34 cellular contexts compared by ENCODE assay signal in the genomic region with DNA sequence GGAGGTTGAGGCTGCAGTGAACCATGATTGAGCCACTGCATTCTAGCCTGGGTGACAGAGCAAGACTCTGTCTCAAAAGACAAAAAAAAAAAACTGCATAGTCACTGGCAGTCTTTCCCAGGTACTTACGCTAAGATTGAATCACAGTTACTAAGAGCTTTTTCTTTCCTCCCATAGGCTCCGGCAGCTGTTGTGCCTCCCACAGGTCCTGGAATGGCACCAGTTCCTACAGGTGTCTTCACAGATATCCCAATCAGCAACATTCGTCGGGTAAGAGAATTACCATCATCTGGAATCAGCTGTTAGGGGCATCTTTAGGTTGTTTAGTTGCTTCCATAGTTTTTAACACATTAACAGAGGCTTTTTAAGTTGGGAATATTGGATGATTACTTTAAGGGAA.
"Had no signal": no experiment of that assay in that cellular context is flagged by ENCODE, and none has a peak within 500 bp of the region (broad histone marks: within the 10 kb centered on the region; RNA-seq: fewer than 3 reads in every experiment).

No MANE protein-coding gene starts in this region.

- H3K4me3 ChIP-seq: adrenal gland, cardiac muscle cell had no signal

- H3K27ac ChIP-seq: adrenal gland, cardiac muscle cell, VCaP had no signal

- ATAC-seq: activated CD8-positive, alpha-beta T cell treated with anti-CD3 and anti-CD28 coated beads for 36 hours; activated naive CD4-positive, alpha-beta T cell treated with anti-CD3 and anti-CD28 coated beads, Interleukin-2, amount 50 U/mL, for 72 hours; activated T-cell treated with anti-CD3 and anti-CD28 coated beads, Interleukin-2, amount 50 U/mL, for 4 hours; activated T-cell treated with anti-CD3 and anti-CD28 coated beads, Interleukin-2, amount 50 U/mL, for 72 hours; activated T-helper 17 cell treated with anti-CD3 and anti-CD28 coated beads, Interleukin-2, amount 50 U/mL, for 72 hours had no signal

- DNase-seq: activated B cell treated with CpG ODN at 0.5 μM for 24 hours; activated CD4-positive, alpha-beta memory T cell treated with anti-CD3 and anti-CD28 coated beads for 36 hours; activated CD4-positive, alpha-beta T cell treated with anti-CD3 and anti-CD28 coated beads for 4 hours; activated CD4-positive, alpha-beta T cell treated with anti-CD3 and anti-CD28 coated beads, Interleukin-2, amount 10 ng/mL, durations not matched to agents 24 days and 14 days; activated CD4-positive, alpha-beta T cell treated with anti-CD3 and anti-CD28 coated beads, Interleukin-2, amount 50 U/mL, for 1 hour; activated CD4-positive, alpha-beta T cell treated with anti-CD3 and anti-CD28 coated beads, Interleukin-2, amount 50 U/mL, for 4 hours; activated CD4-positive, CD25-positive, alpha-beta regulatory T cell treated with anti-CD3 and anti-CD28 coated beads, Interleukin-2, amount 50 U/mL, for 72 hours; activated CD8-positive, alpha-beta memory T cell treated with anti-CD3 and anti-CD28 coated beads, Interleukin-2, amount 50 U/mL, for 4 hours; activated CD8-positive, alpha-beta T cell treated with anti-CD3 and anti-CD28 coated beads for 36 hours; activated effector memory CD4-positive, alpha-beta T cell treated with anti-CD3 and anti-CD28 coated beads, Interleukin-2, amount 50 U/mL, for 16 hours; activated gamma-delta T cell treated with Interleukin-2 at 50 U/mL for 16 hours; activated naive CD4-positive, alpha-beta T cell; activated naive CD4-positive, alpha-beta T cell treated with anti-CD3 and anti-CD28 coated beads for 36 hours; activated naive CD4-positive, alpha-beta T cell treated with anti-CD3 and anti-CD28 coated beads, Interleukin-2, amount 50 U/mL, for 16 hours; activated naive CD8-positive, alpha-beta T cell treated with anti-CD3 and anti-CD28 coated beads for 36 hours; activated T-cell treated with anti-CD3 and anti-CD28 coated beads for 4 hours; activated T-cell treated with anti-CD3 and anti-CD28 coated beads, Interleukin-2, amount 50 U/mL, for 1 hour; activated T-cell treated with anti-CD3 and anti-CD28 coated beads, Interleukin-2, amount 50 U/mL, for 4 hours; activated T-cell treated with anti-CD3 and anti-CD28 coated beads, Interleukin-2, amount 50 U/mL, for 72 hours; adrenal gland; amniotic stem cell; aorta; caudate nucleus; cerebellar nuclear complex; T-helper 1 cell; T-helper 2 cell; T-helper 9 cell had no signal

- H3K4me1 ChIP-seq: adrenal gland had no signal

- H3K27me3 ChIP-seq: adrenal gland, cardiac muscle cell had no signal

- FAIRE-seq: astrocyte, bronchial epithelial cell, TTC549 had no signal

- H3K9me3 ChIP-seq: adrenal gland had no signal
